ENCODE assay signal across 8 cellular contexts in the genomic region with DNA sequence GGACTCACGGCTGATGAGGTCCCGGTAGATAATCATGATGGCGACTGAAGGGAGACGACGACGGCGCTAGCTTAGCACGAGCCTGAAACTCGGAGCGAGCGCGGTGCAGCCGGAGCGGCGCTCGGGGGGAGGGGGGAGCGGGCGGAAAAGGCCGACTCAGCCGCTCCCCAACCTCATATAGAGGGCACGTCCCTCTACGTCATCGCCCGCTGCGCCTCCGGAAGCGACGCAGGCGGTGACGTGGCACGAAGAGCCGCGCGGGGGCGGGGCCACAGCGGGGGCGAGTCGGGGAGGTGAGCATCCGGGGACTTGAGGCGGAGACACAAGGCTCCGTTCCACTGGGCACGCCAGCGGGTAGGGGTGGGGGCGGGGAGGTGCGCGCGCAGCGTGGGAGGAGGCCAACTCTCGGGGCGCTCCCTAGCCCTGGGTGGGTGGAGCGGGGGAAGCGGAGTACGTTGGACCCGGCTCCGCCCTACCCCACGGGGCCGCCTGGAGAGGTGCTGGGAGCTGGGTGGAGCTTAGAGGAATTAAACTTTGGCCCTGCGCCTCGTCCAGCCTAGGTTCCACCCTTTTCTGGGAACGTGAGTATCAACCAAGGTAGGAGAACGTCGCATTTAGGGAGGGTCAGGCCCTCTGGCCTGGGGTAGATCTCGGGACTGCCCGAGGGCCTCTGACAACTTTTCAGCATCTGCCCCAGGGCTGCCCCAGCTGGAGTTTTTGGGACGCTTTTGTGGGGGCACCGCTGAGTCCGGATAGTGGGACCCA. TPM values are rescaled to one million over a fixed set of nuclear protein-coding genes. Genes with fewer than 3 reads are reported as not detected.
A peak's percentile ranks its signal among the peaks of the same experiment; 100 is the strongest.
DNase-seq lines count a peak whose midpoint lies in the region; ATAC-seq and TF ChIP-seq lines count a peak whose summit lies in the region.

Gene TPT1 (minus strand): TSS at position 150 of the 765 bp plus-strand sequence. CDS start 114 bp downstream, at position 36.

- peak; percentile 63 to 98 (median 93) for TF ChIP-seq POLR2A in upper lobe of left lung (IDR thresholded peaks at IDR 0.05)

- H3K27me3 ChIP-seq in upper lobe of left lung, result no peaks in the 10 kb centered on the region

- peak; percentile 90 for DNase-seq in NCI-H1436 (lab: John Stamatoyannopoulos, UW)
- peak; percentile 100 for DNase-seq in T follicular helper cell (ENCODE audit: low read depth)
- peak; percentile 100 for DNase-seq in cardiac septum (ENCODE audit: low spot score)
- DNase-seq in posterior cingulate gyrus, result peak; percentile 95 to 100 (median 97)
- DNase-seq in upper lobe of left lung, result peak; percentile 100

- peak within 1 kb of the TSS; percentile 93 for H3K27ac ChIP-seq in adipose tissue (ENCODE audit: low read depth, low read length)
- peak within 1 kb of the TSS; percentile 100 for H3K27ac ChIP-seq in upper lobe of left lung

- H3K36me3 ChIP-seq in upper lobe of left lung, result peaks cover 33 to 61% (median 39%) of the 10 kb centered on the region in 4 donors

- 0 to 1% (median 1%) methylated on average over 66 to 67 of the region's 67 CpGs for WGBS in adipose tissue, 3 donors
- WGBS in upper lobe of left lung, 2 donors, result 1% methylated on average over 34 of the region's 67 CpGs; no CpG with 5 or more reads in 1 of the 2 donors

- TF ChIP-seq CTCF in GM12875 (IDR thresholded peaks at IDR 0.05; ENCODE audit: borderline replicate concordance, insufficient read depth, low read depth, low read length), result no peak
- no peak for TF ChIP-seq CTCF in upper lobe of left lung (IDR thresholded peaks at IDR 0.05)

- H3K4me3 ChIP-seq in GM12875 (ENCODE audit: low read depth, low read length) (peak within 1 kb of the TSS; percentile 63), upper lobe of left lung (peak within 1 kb of the TSS; percentile 71 to 95 (median 84))

- H3K4me1 ChIP-seq in upper lobe of left lung, result peaks cover 40 to 50% (median 44%) of the 10 kb centered on the region in 4 donors

- no peaks in the 10 kb centered on the region for H3K9me3 ChIP-seq in upper lobe of left lung

- ATAC-seq in HG02798 (IDR thresholded peaks at IDR 0.05; ENCODE audit: poor library complexity, unreplicated experiment) (peak; percentile 87), upper lobe of left lung (ENCODE audit: low FRiP score in 2 of 2) (peak; percentile 95 to 98)

- peak in 3 of 4 donors; percentile 49 to 92 (median 77) for TF ChIP-seq EP300 in upper lobe of left lung (IDR thresholded peaks at IDR 0.05)

- intact Hi-C loops in cardiac septum (cut with DNase I) (loop anchor here (2.0 kb wide), 1 partner anchor 76 kb away; no protein-coding TSS in a partner anchor), posterior cingulate gyrus (cut with DNase I) (no loop called here)

RNA-seq across cellular contexts. Expression of gene TPT1, which starts in this region (rescaled TPM):
- over 10,000 TPM in 1 of 3 donors, 1,000 to 10,000 TPM in 2; 4,875 to 13,720 (median 5,684) TPM for polyA plus RNA-seq in adipose tissue
- total RNA-seq in cardiac septum (3,215 TPM), upper lobe of left lung (1,000 to 10,000 TPM; 1,931 to 4,546 (median 2,844) TPM)

Comparison
In these comparisons a context has a peak if more than half of its experiments do, and no peak if none do; other contexts are left out.
1. Peak in every context shown above with its lines: DNase-seq, ATAC-seq, H3K4me3 ChIP-seq and H3K27ac ChIP-seq.